ENCODE assay signal across 18 cellular contexts in genomic region chr5:115430374-115430773, GRCh38.
"Had no signal": no experiment of that assay in that cellular context is flagged by ENCODE, and none has a peak within 500 bp of the region (broad histone marks: within the 10 kb centered on the region; RNA-seq: fewer than 3 reads in every experiment).

No MANE protein-coding gene starts in this region.

- H3K27ac ChIP-seq: brain microvascular endothelial cell, left lung, neutrophil, parathyroid adenoma, thoracic aorta, upper lobe of right lung had no signal

- H3K27ac Mint-ChIP-seq: activated T-helper 17 cell treated with anti-CD3 and anti-CD28 coated beads, Interleukin-2, amount 50 U/mL, for 72 hours; natural killer cell; stimulated activated effector memory CD8-positive, alpha-beta T cell treated with anti-CD3 and anti-CD28 coated beads, Interleukin-12 subunit alpha, Interleukin-12 subunit beta, amount 100 ng/mL, for 72 hours had no signal

- DNase-seq: activated CD4-positive, alpha-beta T cell treated with anti-CD3 and anti-CD28 coated beads, Interleukin-2, amount 50 U/mL, for 4 hours; activated naive CD4-positive, alpha-beta T cell treated with Interleukin-2 at 50 U/mL for 16 hours; activated T-cell treated with anti-CD3 and anti-CD28 coated beads for 4 hours; anterior cingulate cortex; brain microvascular endothelial cell; effector memory CD4-positive, alpha-beta T cell; left lung; mesenchymal stem cell; natural killer cell; stimulated activated CD4-positive, alpha-beta T cell treated with anti-CD3 and anti-CD28 coated beads, Interleukin-12 subunit alpha, Interleukin-12 subunit beta, amount 100 ng/mL, for 4 hours; stimulated activated CD4-positive, alpha-beta T cell treated with anti-CD3 and anti-CD28 coated beads, Interleukin-2, amount 100 ng/mL, for 24 hours; upper lobe of right lung had no signal

- H3K9me3 Mint-ChIP-seq: activated T-helper 17 cell treated with anti-CD3 and anti-CD28 coated beads, Interleukin-2, amount 50 U/mL, for 72 hours; natural killer cell; stimulated activated effector memory CD8-positive, alpha-beta T cell treated with anti-CD3 and anti-CD28 coated beads, Interleukin-12 subunit alpha, Interleukin-12 subunit beta, amount 100 ng/mL, for 72 hours had no signal

- H3K36me3 ChIP-seq: brain microvascular endothelial cell, left lung, neutrophil, thoracic aorta, upper lobe of right lung had no signal

- H3K4me1 Mint-ChIP-seq: activated T-helper 17 cell treated with anti-CD3 and anti-CD28 coated beads, Interleukin-2, amount 50 U/mL, for 72 hours; natural killer cell; stimulated activated effector memory CD8-positive, alpha-beta T cell treated with anti-CD3 and anti-CD28 coated beads, Interleukin-12 subunit alpha, Interleukin-12 subunit beta, amount 100 ng/mL, for 72 hours had no signal

- H3K4me3 ChIP-seq: left lung, thoracic aorta, upper lobe of right lung had no signal

- H3K36me3 Mint-ChIP-seq: natural killer cell; stimulated activated effector memory CD8-positive, alpha-beta T cell treated with anti-CD3 and anti-CD28 coated beads, Interleukin-12 subunit alpha, Interleukin-12 subunit beta, amount 100 ng/mL, for 72 hours had no signal

- H3K27me3 ChIP-seq: brain microvascular endothelial cell, left lung, upper lobe of right lung had no signal

- ATAC-seq: activated CD4-positive, CD25-positive, alpha-beta regulatory T cell treated with anti-CD3 and anti-CD28 coated beads, Interleukin-2, amount 50 U/mL, for 24 hours; activated T-helper 17 cell treated with anti-CD3 and anti-CD28 coated beads, Interleukin-2, amount 50 U/mL, for 72 hours; natural killer cell; stimulated activated effector memory CD8-positive, alpha-beta T cell treated with anti-CD3 and anti-CD28 coated beads, Interleukin-12 subunit alpha, Interleukin-12 subunit beta, amount 100 ng/mL, for 72 hours had no signal

- H3K4me1 ChIP-seq: left lung, parathyroid adenoma had no signal

- H3K79me2 ChIP-seq: parathyroid adenoma had no signal

- H2AFZ ChIP-seq: parathyroid adenoma had no signal

- H3K4me3 Mint-ChIP-seq: activated T-helper 17 cell treated with anti-CD3 and anti-CD28 coated beads, Interleukin-2, amount 50 U/mL, for 72 hours; natural killer cell; stimulated activated effector memory CD8-positive, alpha-beta T cell treated with anti-CD3 and anti-CD28 coated beads, Interleukin-12 subunit alpha, Interleukin-12 subunit beta, amount 100 ng/mL, for 72 hours had no signal

- H3K9me3 ChIP-seq: left lung, neutrophil, thoracic aorta, upper lobe of right lung had no signal

- H3K9ac ChIP-seq: parathyroid adenoma had no signal
